22 cellular contexts compared by ENCODE assay signal in genomic region chr11:38562562-38562961, GRCh38.
A peak's percentile ranks its signal among the peaks of the same experiment; 100 is the strongest.
DNase-seq lines count a peak whose midpoint lies in the region; ATAC-seq, FAIRE-seq and TF ChIP-seq lines count a peak whose summit lies in the region.
"Had no signal": no experiment of that assay in that cellular context is flagged by ENCODE, and none has a peak within 500 bp of the region (broad histone marks: within the 10 kb centered on the region; RNA-seq: fewer than 3 reads in every experiment).

No MANE protein-coding gene starts in this region.

- H3K36me3 ChIP-seq in K562 (ENCODE audit: control insufficient read depth, insufficient read depth, low read length): no peaks in the 10 kb centered on the region
- H3K36me3 ChIP-seq: BE2C had no signal

- H2AFZ ChIP-seq in K562 (ENCODE audit: low read depth, low read length): peak overlapping the region; percentile 54

- H3K9me1 ChIP-seq in K562 (ENCODE audit: control insufficient read depth, insufficient read depth, low read length): no peaks in the 10 kb centered on the region

- no peaks in the 10 kb centered on the region for H3K9me3 ChIP-seq in K562 (replicated peaks; ENCODE audit: control insufficient read depth, insufficient read depth, low read depth, low read length)
- H3K9me3 ChIP-seq: BE2C had no signal

- no peaks in the 10 kb centered on the region for H3K4me1 ChIP-seq in K562 (replicated peaks in 1 of 2; ENCODE audit: control insufficient read depth in 2 of 2, insufficient read depth in 2 of 2, low read length in 2 of 2)
- H3K4me1 ChIP-seq: BE2C had no signal

- FAIRE-seq in K562 (lab: Jason Lieb, UNC): no peak
- FAIRE-seq: A204.1, GM12878, GM19239 had no signal

- no peak for TF ChIP-seq CTCF in K562 (IDR thresholded peaks at IDR 0.05 in 2 of 3, conservative IDR thresholded peaks at IDR 0.05 in 1 of 3; ENCODE audit: insufficient read depth in 2 of 3, low read depth in 1 of 3, low read length in 3 of 3)

- POLR2A ChIA-PET in K562 (lab: Yijun Ruan, JAX): no interaction called here

- CTCF ChIA-PET in K562 (lab: Yijun Ruan, JAX; ENCODE audit: low intra/inter-chr PET ratio): no interaction called here

- ATAC-seq in K562: no peak
- ATAC-seq: GM12878, HCT116 had no signal

- no peak overlapping the region for H3K4me3 ChIP-seq in K562
- H3K4me3 ChIP-seq: GM12878 had no signal

- WGBS in K562 (ENCODE audit: insufficient coverage, low coverage, missing lambda C conversion rate): 37% methylated on average over 3 of the region's 3 CpGs

- H4K20me1 ChIP-seq in K562 (replicated peaks; ENCODE audit: control insufficient read depth, insufficient read depth, low read length): no peaks in the 10 kb centered on the region

- in situ Hi-C loops in K562 (cut with MboI): no loop called here

- no peaks in the 10 kb centered on the region for H3K79me2 ChIP-seq in K562 (ENCODE audit: control insufficient read depth, insufficient read depth, low read length)

- TF ChIP-seq RAD21 in K562 (CRISPR knock-in tag; conservative IDR thresholded peaks at IDR 0.05 in 1 of 2, IDR thresholded peaks at IDR 0.05 in 1 of 2): no peak

- intact Hi-C loops in K562 (cut with micrococcal nuclease): no loop called here

- no peaks in the 10 kb centered on the region for H3K27me3 ChIP-seq in K562 (ENCODE audit: control insufficient read depth in 2 of 2, insufficient read depth in 2 of 2, low read length in 2 of 2)
- H3K27me3 ChIP-seq: BE2C had no signal

- DNase-seq in EH (ENCODE audit: low read depth) (peak; percentile 18), H4 (ENCODE audit: low spot score) (peak; percentile 14), M059J (ENCODE audit: low read depth) (peak; percentile 60), K562 (ENCODE audit: extremely low read depth in 1 of 4, low spot score in 3 of 4) (no peak), NOMO-1 treated with dmso at 0.1 percent for 144 hours (lab: John Stamatoyannopoulos, UW; ENCODE audit: unreplicated experiment) (no peak), ecto neural progenitor cell (ENCODE audit: low spot score) (no peak)
- no peak for DNase-seq in activated naive CD4-positive, alpha-beta T cell treated with Interleukin-2 at 50 U/mL for 16 hours
- DNase-seq: ACHN; BE2C; C1 segment of cervical spinal cord; CD4-positive, CD25-positive, alpha-beta regulatory T cell; CD8-positive, alpha-beta memory T cell; COR-L47; DMS 273 treated with DMSO at 0.1 percent for 48 hours; DMS53; H7; HFFc6 had no signal

- no peak overlapping the region for H3K4me2 ChIP-seq in K562 (ENCODE audit: insufficient read depth, low read length)
- H3K4me2 ChIP-seq: KMS-11 had no signal

- TF ChIP-seq POLR2A in K562 (conservative IDR thresholded peaks at IDR 0.05): no peak

- H3K9ac ChIP-seq in K562 (ENCODE audit: insufficient read depth in 1 of 2, low read depth in 2 of 2, low read length in 2 of 2): no peak overlapping the region
- H3K9ac ChIP-seq: KMS-11 had no signal

- TF ChIP-seq EP300 in K562 (IDR thresholded peaks at IDR 0.05; ENCODE audit: low read length): no peak

- H3K27ac ChIP-seq in K562 (ENCODE audit: extremely low read depth, low read depth, low read length): no peak overlapping the region
- H3K27ac ChIP-seq: KMS-11 had no signal

- BruUV-seq in K562 (replicated peaks; lab: Mats Ljungman, UMichigan): no TSS peak

TF ChIP-seq in K562, 482 proteins besides CTCF, POLR2A, EP300 and RAD21:
- TF ChIP-seq SRSF1 (IDR thresholded peaks at IDR 0.05; ENCODE audit: low read depth, low read length): no peak
- TF ChIP-seq ZNF764 (CRISPR knock-in tag; IDR thresholded peaks at IDR 0.05; ENCODE audit: low read depth): no peak
- TF ChIP-seq PHTF2 (CRISPR knock-in tag; IDR thresholded peaks at IDR 0.05): no peak
TF ChIP-seq in K562: peak in this region for 0.

Comparison
In these comparisons a context has a peak if more than half of its experiments do, and no peak if none do; other contexts are left out.
1. DNase-seq: peak in EH (single experiment), H4 (single experiment) and M059J (single experiment); none in K562 (0 of 4), NOMO-1 treated with dmso at 0.1 percent for 144 hours (single experiment), ecto neural progenitor cell (single experiment) and activated naive CD4-positive, alpha-beta T cell treated with Interleukin-2 at 50 U/mL for 16 hours (single experiment).